30 cellular contexts compared by ENCODE assay signal in genomic region chr9:37692622-37693221, GRCh38. TPM values are rescaled to one million over a fixed set of nuclear protein-coding genes. Genes with fewer than 3 reads are reported as not detected.
DNase-seq lines count a peak whose midpoint lies in the region; ATAC-seq and TF ChIP-seq lines count a peak whose summit lies in the region.
"Had no signal": no experiment of that assay in that cellular context is flagged by ENCODE, and none has a peak within 500 bp of the region (broad histone marks: within the 10 kb centered on the region; RNA-seq: fewer than 3 reads in every experiment).

No MANE protein-coding gene starts in this region.

- H3K9ac ChIP-seq in endocrine pancreas (ENCODE audit: control insufficient read depth, insufficient read depth, low read length) = no peak overlapping the region
- H3K9ac ChIP-seq: BLaER1 treated with 17β-estradiol and CSF1 and Interleukin-3, amounts not matched to agents 10 nM and 100 nM; GM23248 had no signal

- no peak overlapping the region for H3K4me3 Mint-ChIP-seq in activated CD4-positive, alpha-beta memory T cell treated with anti-CD3 and anti-CD28 coated beads for 36 hours
- H3K4me3 Mint-ChIP-seq: dendritic cell treated with granulocyte-macrophage colony-stimulating factor and Interleukin-4, amounts not matched to agents 40 ng/mL and 50 ng/mL, for 4 days; T-helper 17 cell had no signal

- intact Hi-C loops in psoas muscle (cut with DNase I) = loop anchor here in 1 of 2 donors (5.0 kb wide), 1 partner anchor 110 kb away; no protein-coding TSS in a partner anchor
- intact Hi-C loops in activated CD4-positive, alpha-beta memory T cell treated with anti-CD3 and anti-CD28 coated beads for 36 hours (cut with micrococcal nuclease) = no loop called here

- no peaks in the 10 kb centered on the region for H3K36me3 ChIP-seq in endocrine pancreas (ENCODE audit: control insufficient read depth, insufficient read depth, low read length)
- H3K36me3 ChIP-seq in psoas muscle (ENCODE audit: insufficient read depth in 1 of 2, low read depth in 1 of 2) = no peaks in the 10 kb centered on the region
- H3K36me3 ChIP-seq: adrenal gland; BLaER1 treated with 17β-estradiol and CSF1 and Interleukin-3, amounts not matched to agents 10 nM and 100 nM; uterus had no signal

- POLR2A ChIA-PET in activated CD4-positive, alpha-beta memory T cell treated with anti-CD3 and anti-CD28 coated beads for 36 hours (lab: Charles Lee) = no interaction called here

- H3K4me1 ChIP-seq in endocrine pancreas (ENCODE audit: control insufficient read depth, insufficient read depth, low read length) = no peaks in the 10 kb centered on the region
- peaks cover 9% of the 10 kb centered on the region for H3K4me1 ChIP-seq in psoas muscle
- H3K4me1 ChIP-seq: adrenal gland, uterus had no signal

- no peaks in the 10 kb centered on the region for H3K4me1 Mint-ChIP-seq in activated CD4-positive, alpha-beta memory T cell treated with anti-CD3 and anti-CD28 coated beads for 36 hours (ENCODE audit: low read depth)
- H3K4me1 Mint-ChIP-seq: T-helper 17 cell had no signal

- peak; percentile 84 to 88 (median 86) for ATAC-seq in psoas muscle
- ATAC-seq: GM12878, T-helper 17 cell had no signal

- H3K4me3 ChIP-seq in endocrine pancreas (ENCODE audit: control insufficient read depth, insufficient read depth, low read length) (peak overlapping the region; percentile 47), psoas muscle (peak overlapping the region; percentile 63)
- H3K4me3 ChIP-seq: adrenal gland; BLaER1 treated with 17β-estradiol and CSF1 and Interleukin-3, amounts not matched to agents 10 nM and 100 nM; GM12878; GM23248; uterus had no signal

- DNase-seq in DMS 273 treated with DMSO at 0.1 percent for 48 hours (lab: John Stamatoyannopoulos, UW) = peak; percentile 7
- peak; percentile 78 for DNase-seq in NCI-H69 (lab: John Stamatoyannopoulos, UW)
- no peak for DNase-seq in psoas muscle
- no peak for DNase-seq in kidney glomerular epithelial cell (lab: John Stamatoyannopoulos, UW)
- DNase-seq in GF-D8 (lab: John Stamatoyannopoulos, UW) = no peak
- DNase-seq in activated CD4-positive, alpha-beta memory T cell treated with anti-CD3 and anti-CD28 coated beads for 36 hours = no peak
- no peak for DNase-seq in GM13976 (ENCODE audit: low spot score)
- DNase-seq: ACHN; activated CD4-positive, alpha-beta T cell treated with anti-CD3 and anti-CD28 coated beads, Interleukin-2, amount 50 U/mL, for 4 hours; activated gamma-delta T cell; adrenal gland; DMS153; NCI-H1105 treated with DMSO at 0.1 percent for 48 hours; NCI-H2081; NCI-H526 treated with DMSO at 0.1 percent for 48 hours; occipital lobe; OCI-M1; SIG-M5; substantia nigra; T-helper 17 cell; uterus had no signal

- 24 to 35% (median 33%) methylated on average over 11 of the region's 11 CpGs for WGBS in psoas muscle, 3 donors

- H3K9me3 ChIP-seq in endocrine pancreas (ENCODE audit: control insufficient read depth, low read length) (no peaks in the 10 kb centered on the region), psoas muscle (no peaks in the 10 kb centered on the region)
- H3K9me3 ChIP-seq: adrenal gland, uterus had no signal

- no peaks in the 10 kb centered on the region for H3K36me3 Mint-ChIP-seq in activated CD4-positive, alpha-beta memory T cell treated with anti-CD3 and anti-CD28 coated beads for 36 hours

- no peaks in the 10 kb centered on the region for H3K9me3 Mint-ChIP-seq in activated CD4-positive, alpha-beta memory T cell treated with anti-CD3 and anti-CD28 coated beads for 36 hours
- H3K9me3 Mint-ChIP-seq: dendritic cell treated with granulocyte-macrophage colony-stimulating factor and Interleukin-4, amounts not matched to agents 40 ng/mL and 50 ng/mL, for 4 days had no signal

- CTCF ChIA-PET in activated CD4-positive, alpha-beta memory T cell treated with anti-CD3 and anti-CD28 coated beads for 36 hours (lab: Charles Lee) = no interaction called here

- no peak overlapping the region for H3K27ac Mint-ChIP-seq in activated CD4-positive, alpha-beta memory T cell treated with anti-CD3 and anti-CD28 coated beads for 36 hours
- H3K27ac Mint-ChIP-seq: dendritic cell treated with granulocyte-macrophage colony-stimulating factor and Interleukin-4, amounts not matched to agents 40 ng/mL and 50 ng/mL, for 4 days; T-helper 17 cell had no signal

- peak overlapping the region; percentile 81 for H3K27ac ChIP-seq in psoas muscle
- H3K27ac ChIP-seq: adrenal gland; BLaER1 treated with 17β-estradiol and CSF1 and Interleukin-3, amounts not matched to agents 10 nM and 100 nM; GM23248; uterus had no signal

- peaks cover 31% of the 10 kb centered on the region for H3K27me3 Mint-ChIP-seq in activated CD4-positive, alpha-beta memory T cell treated with anti-CD3 and anti-CD28 coated beads for 36 hours

- in situ Hi-C loops in GM13976 (cut with MboI; ENCODE audit: low sequenced_read_pairs, unreplicated experiment) = no loop called here

- H3K27me3 ChIP-seq in endocrine pancreas (ENCODE audit: control insufficient read depth, insufficient read depth, low read length) (no peaks in the 10 kb centered on the region), psoas muscle (ENCODE audit: insufficient read depth in 3 of 3, low read length in 2 of 3) (no peaks in the 10 kb centered on the region)
- H3K27me3 ChIP-seq: BLaER1 treated with 17β-estradiol and CSF1 and Interleukin-3, amounts not matched to agents 10 nM and 100 nM; uterus had no signal

- TF ChIP-seq CTCF in psoas muscle (IDR thresholded peaks at IDR 0.05) (no peak), GM13976 (IDR thresholded peaks at IDR 0.05; ENCODE audit: borderline replicate concordance, control extremely low read depth, extremely low read depth, insufficient read depth, missing control alignments) (no peak)

RNA-seq across cellular contexts. Expression of gene FRMPD1, which starts 42.0 kb away (rescaled TPM):
- 1 to 10 TPM; 1.4 to 6.1 (median 3.9) TPM for total RNA-seq in psoas muscle
- under 1 TPM; 0.48 to 0.84 (median 0.68) TPM for polyA plus RNA-seq in psoas muscle
- total RNA-seq in activated CD4-positive, alpha-beta memory T cell treated with anti-CD3 and anti-CD28 coated beads for 36 hours = not detected
- total RNA-seq: bronchial epithelial cell, endothelial cell of umbilical vein, GM23248, HT-29, lung microvascular endothelial cell, T-helper 17 cell had no signal
- polyA plus RNA-seq: endothelial cell of umbilical vein, GM23248 had no signal

Comparison
In these comparisons a context has a peak if more than half of its experiments do, and no peak if none do; other contexts are left out.
1. DNase-seq: peak in DMS 273 treated with DMSO at 0.1 percent for 48 hours (single experiment) and NCI-H69 (single experiment); none in psoas muscle (0 of 2), kidney glomerular epithelial cell (single experiment), GF-D8 (single experiment), activated CD4-positive, alpha-beta memory T cell treated with anti-CD3 and anti-CD28 coated beads for 36 hours (single experiment) and GM13976 (single experiment).